In the genomic region with DNA sequence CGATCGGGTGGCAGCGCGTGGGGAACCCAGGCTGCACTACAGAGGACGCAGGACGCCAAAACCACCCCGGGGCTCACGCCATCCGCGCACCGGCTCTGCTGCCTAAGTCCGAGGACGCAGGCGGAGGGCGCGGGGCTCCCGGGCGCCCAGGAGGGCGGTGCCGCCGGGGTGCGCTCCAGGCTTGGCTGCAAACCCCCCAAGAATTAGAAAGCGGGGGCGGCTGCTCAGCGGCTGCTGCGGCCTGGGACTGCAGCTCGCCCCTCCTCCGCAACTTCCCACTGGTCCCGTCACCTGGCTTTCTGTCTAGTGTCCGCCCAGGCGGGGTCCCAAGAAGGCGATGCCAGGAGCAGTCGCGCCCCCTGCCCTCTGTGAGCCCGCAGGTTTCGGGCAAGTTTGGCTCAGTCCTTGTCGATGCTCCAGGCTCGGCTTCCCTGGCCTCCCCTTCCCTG, we compare ENCODE assay signal across 15 cellular contexts. TPM values are rescaled to one million over a fixed set of nuclear protein-coding genes. Genes with fewer than 3 reads are reported as not detected.
DNase-seq lines count a peak whose midpoint lies in the region; ATAC-seq and TF ChIP-seq lines count a peak whose summit lies in the region.
"Had no signal": no experiment of that assay in that cellular context is flagged by ENCODE, and none has a peak within 500 bp of the region (broad histone marks: within the 10 kb centered on the region; RNA-seq: fewer than 3 reads in every experiment).

No MANE protein-coding gene starts in this region.

- H2BK5ac ChIP-seq in IMR-90 (ENCODE audit: low read depth, low read length, poor library complexity, severe bottlenecking), result no peak overlapping the region

- H2AK9ac ChIP-seq in IMR-90 (replicated peaks; ENCODE audit: low read depth, low read length, poor library complexity), result no peak overlapping the region

- 6% methylated on average over 16 of the region's 38 CpGs; no CpG with 5 or more reads in 1 of the 2 experiments for WGBS in IMR-90 (ENCODE audit: extremely low coverage in 2 of 2, insufficient read length in 1 of 2), 2 experiments
- WGBS in ovary, 3 donors, result 2 to 7% (median 3%) methylated on average over 19 to 38 of the region's 38 CpGs
- 18 to 21% methylated on average over 5 to 29 of the region's 38 CpGs for WGBS in transverse colon (ENCODE audit: low coverage in 1 of 2), 2 donors

- ATAC-seq in IMR-90 (ENCODE audit: low read depth) (0 out of 2 replicates have a peak, but pooled peaks have one; percentile 24), foreskin keratinocyte (peak; percentile 42), HG02852 (IDR thresholded peaks at IDR 0.05; ENCODE audit: unreplicated experiment) (no peak)
- ATAC-seq: CD8-positive, alpha-beta T cell had no signal

- TF ChIP-seq POLR2A in IMR-90 (IDR thresholded peaks at IDR 0.05; ENCODE audit: low read depth, low read length), result no peak
- no peak for TF ChIP-seq POLR2A in ovary (IDR thresholded peaks at IDR 0.05)
- no peak for TF ChIP-seq POLR2A in transverse colon (IDR thresholded peaks at IDR 0.05)

- POLR2A ChIA-PET in IMR-90 (lab: Charles Lee; ENCODE audit: unreplicated experiment), result no interaction called here

- H3K9me1 ChIP-seq in IMR-90 (ENCODE audit: insufficient read depth, low read length), result no peaks in the 10 kb centered on the region

- TF ChIP-seq CTCF in IMR-90 (conservative IDR thresholded peaks at IDR 0.05; ENCODE audit: low read depth, low read length), result no peak
- TF ChIP-seq CTCF in foreskin keratinocyte (conservative IDR thresholded peaks at IDR 0.05), result no peak
- no peak for TF ChIP-seq CTCF in ovary (IDR thresholded peaks at IDR 0.05)
- no peak for TF ChIP-seq CTCF in transverse colon (IDR thresholded peaks at IDR 0.05)

- no peak overlapping the region for H3K4me3 ChIP-seq in IMR-90 (ENCODE audit: insufficient read depth, low read depth, low read length)
- no peak overlapping the region for H3K4me3 ChIP-seq in ovary
- H3K4me3 ChIP-seq in transverse colon, result peak overlapping the region in 1 of 4 donors; percentile 25

- no peak overlapping the region for H3K9ac ChIP-seq in IMR-90 (ENCODE audit: low read depth, low read length)

- H3K27ac ChIP-seq in IMR-90 (ENCODE audit: insufficient read depth, low read length), result no peak overlapping the region
- H3K27ac ChIP-seq in foreskin keratinocyte, result no peak overlapping the region
- no peak overlapping the region for H3K27ac ChIP-seq in ovary
- no peak overlapping the region for H3K27ac ChIP-seq in transverse colon
- H3K27ac ChIP-seq: testis had no signal

- no peaks in the 10 kb centered on the region for H3K4me1 ChIP-seq in IMR-90 (ENCODE audit: control insufficient read depth, insufficient read depth, low read length)
- H3K4me1 ChIP-seq in foreskin keratinocyte, result no peaks in the 10 kb centered on the region
- H3K4me1 ChIP-seq in ovary (ENCODE audit: insufficient read depth), result no peaks in the 10 kb centered on the region
- peaks cover 0 to 4% (median 2%) of the 10 kb centered on the region in 4 donors for H3K4me1 ChIP-seq in transverse colon
- H3K4me1 ChIP-seq: testis had no signal

- H3K23ac ChIP-seq in IMR-90 (ENCODE audit: low read depth, low read length), result no peak overlapping the region

- H3K9me3 ChIP-seq in IMR-90 (ENCODE audit: control insufficient read depth, insufficient read depth, low read length), result no peaks in the 10 kb centered on the region
- no peaks in the 10 kb centered on the region for H3K9me3 ChIP-seq in ovary
- no peaks in the 10 kb centered on the region for H3K9me3 ChIP-seq in transverse colon
- H3K9me3 ChIP-seq: testis had no signal

- intact Hi-C loops in IMR-90 (cut with micrococcal nuclease) (no loop called here), ovary (cut with DNase I) (no loop called here), transverse colon (cut with DNase I; ENCODE audit: low total_unique reads) (no loop called here)

- no peak overlapping the region for H4K8ac ChIP-seq in IMR-90 (ENCODE audit: low read depth in 2 of 2, low read length in 2 of 2)

- H3K56ac ChIP-seq in IMR-90 (ENCODE audit: extremely low read depth, insufficient read depth, low read length), result no peak overlapping the region

- H4K20me1 ChIP-seq in IMR-90 (ENCODE audit: insufficient read depth, low read length), result no peaks in the 10 kb centered on the region

- H4K91ac ChIP-seq in IMR-90 (ENCODE audit: insufficient read depth, low read depth, low read length), result no peak overlapping the region

- no peaks in the 10 kb centered on the region for H3K79me1 ChIP-seq in IMR-90 (ENCODE audit: low read depth in 1 of 2, low read length in 2 of 2)

- TF ChIP-seq RAD21 in IMR-90 (IDR thresholded peaks at IDR 0.05; ENCODE audit: low read length), result no peak

- H3K14ac ChIP-seq in IMR-90 (replicated peaks; ENCODE audit: low read depth, low read length), result no peak overlapping the region

- dilution Hi-C loops in IMR-90 (cut with HindIII; ENCODE audit: low sequenced_read_pairs, unreplicated experiment), result no loop called here

- no peak overlapping the region for H2BK120ac ChIP-seq in IMR-90 (ENCODE audit: low read depth, low read length)

- H3K18ac ChIP-seq in IMR-90 (ENCODE audit: low read depth, low read length), result no peak overlapping the region

- no peaks in the 10 kb centered on the region for H3K36me3 ChIP-seq in IMR-90 (ENCODE audit: control insufficient read depth, insufficient read depth, low read length)
- H3K36me3 ChIP-seq in ovary, result no peaks in the 10 kb centered on the region
- H3K36me3 ChIP-seq in transverse colon, result no peaks in the 10 kb centered on the region

- H2AFZ ChIP-seq in IMR-90 (replicated peaks; ENCODE audit: low read length, poor library complexity), result peak overlapping the region; percentile 1

- no TSS peak for BruUV-seq in IMR-90 (replicated peaks; lab: Mats Ljungman, UMichigan)

- H4K5ac ChIP-seq in IMR-90 (ENCODE audit: low read depth, low read length), result no peak overlapping the region

- DNase-seq in DMS 273 treated with DMSO at 0.1 percent for 48 hours (lab: John Stamatoyannopoulos, UW), result peak; percentile 79
- no peak for DNase-seq in IMR-90
- no peak for DNase-seq in foreskin keratinocyte
- peak in 4 of 5 donors; percentile 11 to 31 (median 16) for DNase-seq in ovary
- no peak for DNase-seq in transverse colon
- DNase-seq in superior temporal gyrus (ENCODE audit: extremely low spot score), result no peak
- no peak for DNase-seq in epidermal melanocyte (ENCODE audit: insufficient read length, low spot score)
- DNase-seq: activated CD8-positive, alpha-beta memory T cell treated with anti-CD3 and anti-CD28 coated beads for 24 hours; CD8-positive, alpha-beta T cell; foreskin fibroblast; NCI-H774; stimulated activated CD4-positive, alpha-beta T cell treated with anti-CD3 and anti-CD28 coated beads, Interleukin-2, amount 100 ng/mL, for 24 hours; testis had no signal

- CTCF ChIA-PET in IMR-90 (lab: Yijun Ruan, JAX), result no interaction called here

- no peak overlapping the region for H2BK15ac ChIP-seq in IMR-90 (ENCODE audit: low read depth, low read length)

- H2AK5ac ChIP-seq in IMR-90 (ENCODE audit: low read depth, low read length), result no peak overlapping the region

- in situ Hi-C loops in IMR-90 (cut with MboI; ENCODE audit: low sequenced_read_pairs) (no loop called here), transverse colon (cut with MboI; ENCODE audit: low pct_ligation_motif_present in 1 of 4, low pct_unique_long_range_greater_than_20kb in 1 of 4, low sequenced_read_pairs in 3 of 4) (no loop called here)

- no peak overlapping the region for H2BK20ac ChIP-seq in IMR-90 (ENCODE audit: low read depth, low read length)

- H3K27me3 ChIP-seq in IMR-90 (ENCODE audit: control insufficient read depth, insufficient read depth, low read length), result peaks cover 20% of the 10 kb centered on the region
- H3K27me3 ChIP-seq in foreskin keratinocyte, result peaks cover 51% of the 10 kb centered on the region
- H3K27me3 ChIP-seq in ovary, result no peaks in the 10 kb centered on the region
- peaks cover 43% of the 10 kb centered on the region for H3K27me3 ChIP-seq in transverse colon
- H3K27me3 ChIP-seq: testis had no signal

- TF ChIP-seq EP300 in ovary (IDR thresholded peaks at IDR 0.05), result no peak
- TF ChIP-seq EP300 in transverse colon (IDR thresholded peaks at IDR 0.05; ENCODE audit: low read depth), result no peak

- H3K4ac ChIP-seq in IMR-90 (ENCODE audit: low read depth, low read length), result no peak overlapping the region

- no peak overlapping the region for H3K4me2 ChIP-seq in IMR-90 (ENCODE audit: low read depth, low read length)

TF ChIP-seq in IMR-90, 13 proteins besides CTCF, POLR2A, EP300 and RAD21 (continues in another document):
- TF ChIP-seq SMC3 (IDR thresholded peaks at IDR 0.05; ENCODE audit: low read depth, low read length), result no peak
- TF ChIP-seq MAZ (IDR thresholded peaks at IDR 0.05; ENCODE audit: borderline replicate concordance, low read depth, low read length), result no peak
- no peak for TF ChIP-seq BHLHE40 (IDR thresholded peaks at IDR 0.05; ENCODE audit: low read depth, low read length)
- no peak for TF ChIP-seq RCOR1 (IDR thresholded peaks at IDR 0.05; ENCODE audit: insufficient replicate concordance, low read length)
- TF ChIP-seq, protein P1, sequence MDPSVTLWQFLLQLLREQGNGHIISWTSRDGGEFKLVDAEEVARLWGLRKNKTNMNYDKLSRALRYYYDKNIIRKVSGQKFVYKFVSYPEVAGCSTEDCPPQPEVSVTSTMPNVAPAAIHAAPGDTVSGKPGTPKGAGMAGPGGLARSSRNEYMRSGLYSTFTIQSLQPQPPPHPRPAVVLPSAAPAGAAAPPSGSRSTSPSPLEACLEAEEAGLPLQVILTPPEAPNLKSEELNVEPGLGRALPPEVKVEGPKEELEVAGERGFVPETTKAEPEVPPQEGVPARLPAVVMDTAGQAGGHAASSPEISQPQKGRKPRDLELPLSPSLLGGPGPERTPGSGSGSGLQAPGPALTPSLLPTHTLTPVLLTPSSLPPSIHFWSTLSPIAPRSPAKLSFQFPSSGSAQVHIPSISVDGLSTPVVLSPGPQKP (IDR thresholded peaks at IDR 0.05; ENCODE audit: borderline replicate concordance, low read depth, low read length), result no peak
- TF ChIP-seq NFE2L2 (IDR thresholded peaks at IDR 0.05; ENCODE audit: low read depth, low read length), result no peak
- TF ChIP-seq, protein P2, sequence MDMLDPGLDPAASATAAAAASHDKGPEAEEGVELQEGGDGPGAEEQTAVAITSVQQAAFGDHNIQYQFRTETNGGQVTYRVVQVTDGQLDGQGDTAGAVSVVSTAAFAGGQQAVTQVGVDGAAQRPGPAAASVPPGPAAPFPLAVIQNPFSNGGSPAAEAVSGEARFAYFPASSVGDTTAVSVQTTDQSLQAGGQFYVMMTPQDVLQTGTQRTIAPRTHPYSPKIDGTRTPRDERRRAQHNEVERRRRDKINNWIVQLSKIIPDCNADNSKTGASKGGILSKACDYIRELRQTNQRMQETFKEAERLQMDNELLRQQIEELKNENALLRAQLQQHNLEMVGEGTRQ (IDR thresholded peaks at IDR 0.05; ENCODE audit: low read depth, low read length), result no peak

RNA-seq across cellular contexts. Expression of a gene that starts 1.7 kb away (rescaled TPM):
- total RNA-seq in IMR-90 (2012; rRNA removed) (not detected in 2 replicates), foreskin keratinocyte (not detected in 2 replicates), ovary (1 to 10 TPM in 3 of 7 donors, under 1 TPM in 4; 0.23 to 2.0 (median 0.72) TPM), transverse colon (under 1 TPM in 2 of 4 donors, not detected in 2; 0.48 to 0.82 TPM)
- polyA plus RNA-seq in IMR-90 (2012; rRNA removed) (not detected in 2 replicates), foreskin keratinocyte (not detected in 2 replicates), ovary (under 1 TPM; 0.17 to 0.33 TPM)
- polyA plus RNA-seq in IMR-90 (2012; cell fraction: cytosol; rRNA removed), result not detected in 2 replicates
- polyA plus RNA-seq in IMR-90 (2012; cell fraction: nucleus; rRNA removed; ENCODE audit: low replicate concordance), result not detected in 2 replicates
- total RNA-seq: bronchial epithelial cell; CD8-positive, alpha-beta T cell had no signal

Comparison
In these comparisons a context has a peak if more than half of its experiments do, and no peak if none do; other contexts are left out.
1. DNase-seq: peak in DMS 273 treated with DMSO at 0.1 percent for 48 hours (single experiment) and ovary (4 of 5); none in IMR-90 (single experiment), foreskin keratinocyte (0 of 2), transverse colon (single experiment), superior temporal gyrus (single experiment) and epidermal melanocyte (single experiment).